In the genomic region with DNA sequence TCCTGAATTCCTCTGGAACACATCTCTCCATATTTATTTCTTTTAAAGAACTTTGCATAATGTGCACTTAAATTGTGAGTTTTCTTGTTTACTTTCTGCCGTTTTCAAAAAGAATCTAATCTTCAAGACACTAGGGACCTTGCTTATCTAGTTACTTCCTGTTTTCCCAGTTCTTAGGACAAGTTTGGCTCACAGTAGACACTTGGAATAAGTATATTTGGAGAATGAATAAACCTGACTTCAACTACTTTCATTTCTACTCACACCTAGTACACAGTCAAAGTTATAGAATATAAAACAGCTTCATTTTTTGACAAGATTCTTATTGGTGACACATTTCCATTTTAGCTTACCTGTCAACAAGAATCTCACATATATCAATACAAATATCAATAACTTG, we compare ENCODE assay signal across 10 cellular contexts.
"Had no signal": no experiment of that assay in that cellular context is flagged by ENCODE, and none has a peak within 500 bp of the region (broad histone marks: within the 10 kb centered on the region; RNA-seq: fewer than 3 reads in every experiment).

No MANE protein-coding gene starts in this region.

- FAIRE-seq: bronchial epithelial cell, pancreas had no signal

- ATAC-seq: left cardiac atrium, lower lobe of right lung, pancreas, sciatic nerve, upper lobe of right lung had no signal

- DNase-seq: activated CD4-positive, CD25-positive, alpha-beta regulatory T cell treated with anti-CD3 and anti-CD28 coated beads, Interleukin-2, amount 50 U/mL, for 72 hours; activated CD8-positive, alpha-beta memory T cell treated with anti-CD3 and anti-CD28 coated beads, Interleukin-2, amount 50 U/mL, for 48 hours; foreskin melanocyte; left cardiac atrium; lower lobe of right lung; midbrain; pancreas; upper lobe of right lung had no signal
